In the genomic region with DNA sequence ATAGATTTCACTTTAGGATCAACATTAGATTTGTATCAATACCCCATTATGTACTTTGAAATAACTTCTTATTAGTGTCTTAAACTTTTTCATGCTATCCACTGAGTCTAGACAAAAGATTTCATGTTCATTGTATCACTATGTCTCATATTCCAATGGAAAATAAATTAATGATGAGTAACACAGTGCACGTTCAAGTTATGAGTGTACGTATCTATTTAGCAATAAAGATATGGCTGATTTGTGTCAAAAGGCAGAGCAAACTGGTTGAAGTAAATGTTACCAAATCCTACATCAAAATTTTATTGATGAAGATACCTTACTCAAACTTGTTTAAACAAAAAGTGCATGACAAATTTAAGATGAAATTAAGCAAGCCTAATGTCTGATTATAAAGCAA, we compare ENCODE assay signal across 30 cellular contexts.
DNase-seq lines count a peak whose midpoint lies in the region; ATAC-seq, FAIRE-seq and TF ChIP-seq lines count a peak whose summit lies in the region.
"Had no signal": no experiment of that assay in that cellular context is flagged by ENCODE, and none has a peak within 500 bp of the region (broad histone marks: within the 10 kb centered on the region; RNA-seq: fewer than 3 reads in every experiment).

No MANE protein-coding gene starts in this region.

- no peak for ATAC-seq in upper lobe of right lung
- ATAC-seq: activated CD4-positive, CD25-positive, alpha-beta regulatory T cell treated with anti-CD3 and anti-CD28 coated beads, Interleukin-2, amount 50 U/mL, for 24 hours; activated naive CD4-positive, alpha-beta T cell treated with anti-CD3 and anti-CD28 coated beads, Interleukin-2, amount 50 U/mL, for 72 hours; sciatic nerve; T-cell had no signal

- TF ChIP-seq CTCF in bronchial epithelial cell (IDR thresholded peaks at IDR 0.05; ENCODE audit: insufficient read depth, low read length, severe bottlenecking) (no peak), upper lobe of right lung (IDR thresholded peaks at IDR 0.05) (no peak), osteocyte (IDR thresholded peaks at IDR 0.05) (no peak)

- H3K27ac ChIP-seq in ACC112 (ENCODE audit: low read depth, low read length) (peak overlapping the region; percentile 53), upper lobe of right lung (no peak overlapping the region)
- H3K27ac ChIP-seq: ascending aorta, tibial artery had no signal

- peaks cover 5% of the 10 kb centered on the region for H3K9me3 Mint-ChIP-seq in activated CD4-positive, alpha-beta memory T cell treated with anti-CD3 and anti-CD28 coated beads for 36 hours
- H3K9me3 Mint-ChIP-seq in osteocyte (ENCODE audit: unreplicated experiment), result no peaks in the 10 kb centered on the region
- H3K9me3 Mint-ChIP-seq: activated naive CD4-positive, alpha-beta T cell treated with anti-CD3 and anti-CD28 coated beads, Interleukin-2, amount 50 U/mL, for 72 hours; activated T-helper 2 cell treated with anti-CD3 and anti-CD28 coated beads, Interferon-gamma antibody, Interleukin-2, Interleukin-4, amounts not matched to agents 10 μg/mL and 5 μg/mL and 100 μg/mL, durations not matched to agents 14 hours and 24 hours and 36 hours; H9; neural crest cell had no signal

- no peaks in the 10 kb centered on the region for H3K4me1 Mint-ChIP-seq in activated CD4-positive, alpha-beta memory T cell treated with anti-CD3 and anti-CD28 coated beads for 36 hours (ENCODE audit: low read depth)
- H3K4me1 Mint-ChIP-seq in osteocyte (ENCODE audit: unreplicated experiment), result peaks cover 23% of the 10 kb centered on the region
- H3K4me1 Mint-ChIP-seq: activated CD4-positive, alpha-beta memory T cell treated with anti-CD3 and anti-CD28 coated beads, Interleukin-2, amount 10 ng/mL, durations not matched to agents 7 days and 5 days; H9; neural crest cell; T-cell had no signal

- no peak overlapping the region for H3K27ac Mint-ChIP-seq in activated CD4-positive, alpha-beta memory T cell treated with anti-CD3 and anti-CD28 coated beads for 36 hours
- H3K27ac Mint-ChIP-seq in osteocyte (ENCODE audit: unreplicated experiment), result no peak overlapping the region
- H3K27ac Mint-ChIP-seq: activated CD4-positive, alpha-beta memory T cell treated with anti-CD3 and anti-CD28 coated beads, Interleukin-2, amount 10 ng/mL, durations not matched to agents 7 days and 5 days; activated naive CD4-positive, alpha-beta T cell treated with anti-CD3 and anti-CD28 coated beads, Interleukin-2, amount 50 U/mL, for 72 hours; activated T-helper 2 cell treated with anti-CD3 and anti-CD28 coated beads, Interferon-gamma antibody, Interleukin-2, Interleukin-4, amounts not matched to agents 10 μg/mL and 5 μg/mL and 100 μg/mL, durations not matched to agents 14 hours and 24 hours and 36 hours; H9; progenitor cell of endocrine pancreas; T-cell had no signal

- H3K4me1 ChIP-seq in ACC112 (ENCODE audit: control insufficient read depth, insufficient read depth, low read length, unreplicated experiment) (peaks cover 36% of the 10 kb centered on the region), upper lobe of right lung (no peaks in the 10 kb centered on the region)
- H3K4me1 ChIP-seq: ascending aorta, tibial artery had no signal

- peak; percentile 74 for DNase-seq in NCI-H226
- peak; percentile 86 for DNase-seq in bronchial epithelial cell (ENCODE audit: low read depth)
- peak; percentile 21 for DNase-seq in fibroblast of the conjunctiva (ENCODE audit: low read depth)
- DNase-seq in ecto neural progenitor cell (ENCODE audit: low spot score), result no peak
- DNase-seq in upper lobe of right lung, result no peak
- no peak for DNase-seq in activated CD4-positive, alpha-beta memory T cell treated with anti-CD3 and anti-CD28 coated beads for 36 hours
- no peak for DNase-seq in osteocyte (ENCODE audit: extremely low spot score, unreplicated experiment)
- DNase-seq: activated CD4-positive, alpha-beta memory T cell treated with anti-CD3 and anti-CD28 coated beads, Interleukin-2, amount 10 ng/mL, durations not matched to agents 7 days and 5 days; BE2C; cerebellar nuclear complex; GDM1; H9; kidney glomerular epithelial cell; NCI-H1048; NCI-H1694 treated with DMSO at 0.1 percent for 48 hours; NCI-H748 treated with DMSO at 0.1 percent for 48 hours; SHP77 treated with DMSO at 0.1 percent for 48 hours; stimulated activated CD8-positive, alpha-beta memory T cell treated with anti-CD3 and anti-CD28 coated beads, Interleukin-4, amount 100 ng/mL, for 48 hours; stomach; T-cell; tibial artery had no signal

- peak overlapping the region; percentile 55 for H2AFZ ChIP-seq in ACC112 (ENCODE audit: low read length, unreplicated experiment)

- H3K4me3 Mint-ChIP-seq in activated CD4-positive, alpha-beta memory T cell treated with anti-CD3 and anti-CD28 coated beads for 36 hours, result no peak overlapping the region
- no peak overlapping the region for H3K4me3 Mint-ChIP-seq in osteocyte (ENCODE audit: unreplicated experiment)
- H3K4me3 Mint-ChIP-seq: activated CD4-positive, alpha-beta memory T cell treated with anti-CD3 and anti-CD28 coated beads, Interleukin-2, amount 10 ng/mL, durations not matched to agents 7 days and 5 days; H9; neural crest cell; T-cell had no signal

- no peak overlapping the region for H3K4me3 ChIP-seq in ACC112 (ENCODE audit: low read depth, low read length)
- no peak overlapping the region for H3K4me3 ChIP-seq in bronchial epithelial cell (ENCODE audit: low read depth, low read length)
- H3K4me3 ChIP-seq in upper lobe of right lung, result no peak overlapping the region
- H3K4me3 ChIP-seq: ascending aorta, stomach, tibial artery had no signal

- intact Hi-C loops in upper lobe of right lung (cut with DNase I), result no loop called here
- intact Hi-C loops in activated CD4-positive, alpha-beta memory T cell treated with anti-CD3 and anti-CD28 coated beads for 36 hours (cut with micrococcal nuclease), result no loop called here

- no peaks in the 10 kb centered on the region for H3K36me3 ChIP-seq in ACC112 (ENCODE audit: insufficient read depth, low read length)
- no peaks in the 10 kb centered on the region for H3K36me3 ChIP-seq in bronchial epithelial cell (ENCODE audit: control insufficient read depth, insufficient read depth, low read length)
- no peaks in the 10 kb centered on the region for H3K36me3 ChIP-seq in upper lobe of right lung
- H3K36me3 ChIP-seq: ascending aorta, BE2C, stomach, tibial artery had no signal

- POLR2A ChIA-PET in activated CD4-positive, alpha-beta memory T cell treated with anti-CD3 and anti-CD28 coated beads for 36 hours (lab: Charles Lee), result no interaction called here

- no peaks in the 10 kb centered on the region for H3K36me3 Mint-ChIP-seq in activated CD4-positive, alpha-beta memory T cell treated with anti-CD3 and anti-CD28 coated beads for 36 hours
- H3K36me3 Mint-ChIP-seq in osteocyte (ENCODE audit: unreplicated experiment), result no peaks in the 10 kb centered on the region
- H3K36me3 Mint-ChIP-seq: activated naive CD4-positive, alpha-beta T cell treated with anti-CD3 and anti-CD28 coated beads, Interleukin-2, amount 50 U/mL, for 72 hours; T-cell had no signal

- no peaks in the 10 kb centered on the region for H3K79me2 ChIP-seq in ACC112 (ENCODE audit: control insufficient read depth, insufficient read depth, low read length, unreplicated experiment)

- H3K27me3 ChIP-seq in ACC112 (ENCODE audit: insufficient read depth, low read length) (no peaks in the 10 kb centered on the region), bronchial epithelial cell (ENCODE audit: control insufficient read depth, insufficient read depth, low read length) (no peaks in the 10 kb centered on the region), upper lobe of right lung (no peaks in the 10 kb centered on the region)
- H3K27me3 ChIP-seq: ascending aorta, BE2C, stomach, tibial artery had no signal

- no peaks in the 10 kb centered on the region for H3K9me3 ChIP-seq in upper lobe of right lung
- H3K9me3 ChIP-seq: ascending aorta, BE2C, stomach, tibial artery had no signal

- CTCF ChIA-PET in activated CD4-positive, alpha-beta memory T cell treated with anti-CD3 and anti-CD28 coated beads for 36 hours (lab: Charles Lee), result no interaction called here

- H3K27me3 Mint-ChIP-seq in activated CD4-positive, alpha-beta memory T cell treated with anti-CD3 and anti-CD28 coated beads for 36 hours, result no peaks in the 10 kb centered on the region
- H3K27me3 Mint-ChIP-seq in osteocyte (ENCODE audit: unreplicated experiment), result no peaks in the 10 kb centered on the region
- H3K27me3 Mint-ChIP-seq: activated CD4-positive, alpha-beta memory T cell treated with anti-CD3 and anti-CD28 coated beads, Interleukin-2, amount 10 ng/mL, durations not matched to agents 7 days and 5 days; progenitor cell of endocrine pancreas; T-cell had no signal

- no peak for FAIRE-seq in bronchial epithelial cell (lab: Jason Lieb, UNC)
- FAIRE-seq: GM18507 had no signal

Comparison
In these comparisons a context has a peak if more than half of its experiments do, and no peak if none do; other contexts are left out.
1. DNase-seq: peak in NCI-H226 (single experiment), bronchial epithelial cell (single experiment) and fibroblast of the conjunctiva (single experiment); none in ecto neural progenitor cell (single experiment), upper lobe of right lung (single experiment), activated CD4-positive, alpha-beta memory T cell treated with anti-CD3 and anti-CD28 coated beads for 36 hours (single experiment) and osteocyte (single experiment).